Comparison of ENCODE assay signal across 1 cellular context in genomic region chr3:135924506-135924905, GRCh38.
TF ChIP-seq lines count a peak whose summit lies in the region.

No MANE protein-coding gene starts in this region.

TF ChIP-seq in H1, 55 proteins besides CTCF, POLR2A, EP300 and RAD21:
- no peak for TF ChIP-seq JUN (IDR thresholded peaks at IDR 0.05; ENCODE audit: low read depth, low read length)
- TF ChIP-seq GTF2F1 (IDR thresholded peaks at IDR 0.05; ENCODE audit: borderline replicate concordance, low read depth, low read length): no peak
- TF ChIP-seq EGR1 (IDR thresholded peaks at IDR 0.05; ENCODE audit: borderline replicate concordance, low read depth, low read length): no peak
- no peak for TF ChIP-seq ATF3 (IDR thresholded peaks at IDR 0.05; ENCODE audit: insufficient read depth, low read depth, low read length)
- no peak for TF ChIP-seq MAFK (IDR thresholded peaks at IDR 0.05; ENCODE audit: low read depth, low read length)
